ENCODE assay signal across 8 cellular contexts in genomic region chr17:3002538-3003301, GRCh38.
A peak's percentile ranks its signal among the peaks of the same experiment; 100 is the strongest.
DNase-seq lines count a peak whose midpoint lies in the region; ATAC-seq and TF ChIP-seq lines count a peak whose summit lies in the region.

No MANE protein-coding gene starts in this region.

- POLR2A ChIA-PET in IMR-90 (lab: Charles Lee; ENCODE audit: unreplicated experiment): no interaction called here

- H3K36me3 ChIP-seq in IMR-90 (ENCODE audit: control insufficient read depth, insufficient read depth, low read length): no peaks in the 10 kb centered on the region
- peaks cover 16% of the 10 kb centered on the region for H3K36me3 ChIP-seq in GM23338 (ENCODE audit: insufficient read depth)

- H4K20me1 ChIP-seq in IMR-90 (ENCODE audit: insufficient read depth, low read length) (no peaks in the 10 kb centered on the region), GM23338 (replicated peaks; ENCODE audit: insufficient read depth) (no peaks in the 10 kb centered on the region)

- no peaks in the 10 kb centered on the region for H3K9me2 ChIP-seq in GM23338 (ENCODE audit: insufficient read depth)

- peaks cover 4 to 12% of the 10 kb centered on the region in 2 experiments; a peak in 2 of 4 replicates for H3K79me1 ChIP-seq in IMR-90 (ENCODE audit: low read depth in 1 of 2, low read length in 2 of 2)

- H2BK20ac ChIP-seq in IMR-90 (ENCODE audit: low read depth, low read length): peak overlapping the region; percentile 12; the same call in 1 of the 2 replicates

- peak overlapping the region; percentile 4 for H2AK9ac ChIP-seq in IMR-90 (replicated peaks; ENCODE audit: low read depth, low read length, poor library complexity)

- peaks cover 17% of the 10 kb centered on the region for H3K9me1 ChIP-seq in IMR-90 (ENCODE audit: insufficient read depth, low read length)

- peaks cover 8% of the 10 kb centered on the region for H3K27me3 Mint-ChIP-seq in GM23338 (ENCODE audit: insufficient read depth, low read depth, poor library complexity)

- 87% methylated on average over 7 of the region's 14 CpGs; no CpG with 5 or more reads in 1 of the 2 experiments for WGBS in IMR-90 (ENCODE audit: extremely low coverage in 2 of 2, insufficient read length in 1 of 2), 2 experiments

- BruUV-seq in IMR-90 (replicated peaks; lab: Mats Ljungman, UMichigan): no TSS peak

- no peaks in the 10 kb centered on the region for H3K9me3 Mint-ChIP-seq in GM23338
- no peaks in the 10 kb centered on the region for H3K9me3 Mint-ChIP-seq in activated naive CD4-positive, alpha-beta T cell treated with anti-CD3 and anti-CD28 coated beads, Interleukin-2, amount 50 U/mL, for 72 hours

- in situ Hi-C loops in GM13976 (cut with MboI; ENCODE audit: low sequenced_read_pairs, unreplicated experiment): no loop called here
- in situ Hi-C loops in IMR-90 (cut with MboI; ENCODE audit: low sequenced_read_pairs): no loop called here

- H4K5ac ChIP-seq in IMR-90 (ENCODE audit: low read depth, low read length): peak overlapping the region; percentile 76; the same call in 1 of the 2 replicates

- H2BK5ac ChIP-seq in IMR-90 (ENCODE audit: low read depth, low read length, poor library complexity, severe bottlenecking): peak overlapping the region; percentile 50

- H4K91ac ChIP-seq in IMR-90 (ENCODE audit: insufficient read depth, low read depth, low read length): peak overlapping the region; percentile 19; the same call in 1 of the 2 replicates

- H3K27ac Mint-ChIP-seq in GM23338: no peak overlapping the region
- H3K27ac Mint-ChIP-seq in activated naive CD4-positive, alpha-beta T cell treated with anti-CD3 and anti-CD28 coated beads, Interleukin-2, amount 50 U/mL, for 72 hours: no peak overlapping the region

- H3K4me1 ChIP-seq in IMR-90 (ENCODE audit: control insufficient read depth, insufficient read depth, low read length): peaks cover 22% of the 10 kb centered on the region
- H3K4me1 ChIP-seq in GM23338 (ENCODE audit: insufficient read depth): no peaks in the 10 kb centered on the region

- no peak for TF ChIP-seq RAD21 in IMR-90 (IDR thresholded peaks at IDR 0.05; ENCODE audit: low read length)

- no peak overlapping the region for H3K4me3 Mint-ChIP-seq in GM23338

- H3K27ac ChIP-seq in IMR-90 (ENCODE audit: insufficient read depth, low read length) (no peak overlapping the region), temporal lobe (ENCODE audit: low read depth, low read length) (peak overlapping the region; percentile 86), GM23338 (ENCODE audit: low read depth) (no peak overlapping the region)

- no peaks in the 10 kb centered on the region; the same call in 1 of the 2 replicates for H3K9me3 ChIP-seq in IMR-90 (ENCODE audit: control insufficient read depth, insufficient read depth, low read length)

- ATAC-seq in GM21447 (IDR thresholded peaks at IDR 0.05; ENCODE audit: unreplicated experiment) (peak; percentile 74), IMR-90 (ENCODE audit: low read depth) (no peak), GM23338 (no peak)
- no peak for ATAC-seq in activated naive CD4-positive, alpha-beta T cell treated with anti-CD3 and anti-CD28 coated beads, Interleukin-2, amount 50 U/mL, for 72 hours

- DNase-seq in GM13976 (ENCODE audit: low spot score) (peak; percentile 74), IMR-90 (no peak), dermis blood vessel endothelial cell (peak; percentile 21), GM23338 (ENCODE audit: low spot score) (no peak), activated gamma-delta T cell (lab: John Stamatoyannopoulos, UW) (no peak)
- no peak for DNase-seq in activated naive CD4-positive, alpha-beta T cell treated with anti-CD3 and anti-CD28 coated beads, Interleukin-2, amount 50 U/mL, for 72 hours (ENCODE audit: low spot score in 2 of 2)

- no peak overlapping the region for H3K9ac ChIP-seq in IMR-90 (ENCODE audit: low read depth, low read length)

- H3K36me3 Mint-ChIP-seq in GM23338 (ENCODE audit: low read depth): peaks cover 40% of the 10 kb centered on the region
- H3K36me3 Mint-ChIP-seq in activated naive CD4-positive, alpha-beta T cell treated with anti-CD3 and anti-CD28 coated beads, Interleukin-2, amount 50 U/mL, for 72 hours: no peaks in the 10 kb centered on the region

- 0 out of 3 replicates have a peak overlapping the region, but pooled peaks have one; percentile 13 for H2BK15ac ChIP-seq in IMR-90 (ENCODE audit: low read depth, low read length)

- H2AFZ ChIP-seq in IMR-90 (replicated peaks; ENCODE audit: low read length, poor library complexity): no peak overlapping the region
- H2AFZ ChIP-seq in GM23338: no peak overlapping the region

- H3K79me2 ChIP-seq in GM23338 (replicated peaks; ENCODE audit: insufficient read depth): no peaks in the 10 kb centered on the region

- H2AK5ac ChIP-seq in IMR-90 (ENCODE audit: low read depth, low read length): peak overlapping the region; percentile 70; the same call in 1 of the 2 replicates

- no peak for TF ChIP-seq CTCF in GM13976 (IDR thresholded peaks at IDR 0.05; ENCODE audit: borderline replicate concordance, control extremely low read depth, extremely low read depth, insufficient read depth, missing control alignments)
- no peak for TF ChIP-seq CTCF in IMR-90 (conservative IDR thresholded peaks at IDR 0.05; ENCODE audit: low read depth, low read length)
- no peak for TF ChIP-seq CTCF in GM23338 (conservative IDR thresholded peaks at IDR 0.05; ENCODE audit: low read depth in 2 of 2)

- H3K18ac ChIP-seq in IMR-90 (ENCODE audit: low read depth, low read length): peak overlapping the region; percentile 21; the same call in 1 of the 2 replicates

- H2BK120ac ChIP-seq in IMR-90 (ENCODE audit: low read depth, low read length): peak overlapping the region; percentile 84

- H4K8ac ChIP-seq in IMR-90 (ENCODE audit: low read depth in 2 of 2, low read length in 2 of 2): no peak overlapping the region; a peak in 1 of 4 replicates

- CTCF ChIA-PET in IMR-90 (lab: Yijun Ruan, JAX): no interaction called here

- no peaks in the 10 kb centered on the region for H3K4me1 Mint-ChIP-seq in GM23338

- dilution Hi-C loops in IMR-90 (cut with HindIII; ENCODE audit: low sequenced_read_pairs, unreplicated experiment): no loop called here

- no peaks in the 10 kb centered on the region for H3F3A ChIP-seq in GM23338 (replicated peaks; ENCODE audit: low read depth)

- no peak overlapping the region for H3K4me3 ChIP-seq in IMR-90 (ENCODE audit: insufficient read depth, low read depth, low read length)
- no peak overlapping the region for H3K4me3 ChIP-seq in GM23338

- no peak overlapping the region for H3K14ac ChIP-seq in IMR-90 (replicated peaks; ENCODE audit: low read depth, low read length)

- H3K23ac ChIP-seq in IMR-90 (ENCODE audit: low read depth, low read length): no peak overlapping the region

- TF ChIP-seq POLR2A in IMR-90 (IDR thresholded peaks at IDR 0.05; ENCODE audit: low read depth, low read length): no peak

- peak overlapping the region; percentile 40; the same call in 1 of the 2 replicates for H3K4ac ChIP-seq in IMR-90 (ENCODE audit: low read depth, low read length)

- intact Hi-C loops in IMR-90 (cut with micrococcal nuclease): loop anchor here (5.0 kb wide), 1 partner anchor 150 kb away; no protein-coding TSS in a partner anchor

- no peak overlapping the region for H3K56ac ChIP-seq in IMR-90 (ENCODE audit: extremely low read depth, insufficient read depth, low read length)

- no peak overlapping the region for H3K4me2 ChIP-seq in IMR-90 (ENCODE audit: low read depth, low read length)
- no peak overlapping the region for H3K4me2 ChIP-seq in GM23338

- H3K27me3 ChIP-seq in IMR-90 (ENCODE audit: control insufficient read depth, insufficient read depth, low read length): no peaks in the 10 kb centered on the region
- no peaks in the 10 kb centered on the region for H3K27me3 ChIP-seq in GM23338 (ENCODE audit: insufficient read depth)

TF ChIP-seq in IMR-90, 13 proteins besides CTCF, POLR2A, EP300 and RAD21 (continues in another document):
- no peak for TF ChIP-seq CHD1 (IDR thresholded peaks at IDR 0.05; ENCODE audit: low read depth, low read length)
- no peak for TF ChIP-seq SMC3 (IDR thresholded peaks at IDR 0.05; ENCODE audit: low read depth, low read length)
- no peak for TF ChIP-seq MXI1 (IDR thresholded peaks at IDR 0.05; ENCODE audit: borderline replicate concordance, low read depth, low read length)
- TF ChIP-seq USF2 (IDR thresholded peaks at IDR 0.05; ENCODE audit: low read depth, low read length): no peak
- TF ChIP-seq RFX5 (IDR thresholded peaks at IDR 0.05; ENCODE audit: low read depth, low read length): no peak
- no peak for TF ChIP-seq BHLHE40 (IDR thresholded peaks at IDR 0.05; ENCODE audit: low read depth, low read length)

TF ChIP-seq in GM23338, 12 proteins besides CTCF, POLR2A, EP300 and RAD21 (continues in another document):
- TF ChIP-seq POLR2AphosphoS5 (IDR thresholded peaks at IDR 0.05; ENCODE audit: low read depth): no peak
- TF ChIP-seq REST (IDR thresholded peaks at IDR 0.05; ENCODE audit: unreplicated experiment): no peak
- TF ChIP-seq JUNB (IDR thresholded peaks at IDR 0.05; ENCODE audit: unreplicated experiment): no peak
- no peak for TF ChIP-seq ZNF114 (CRISPR knock-in tag; IDR thresholded peaks at IDR 0.05)

Comparison
In these comparisons a context has a peak if more than half of its experiments do, and no peak if none do; other contexts are left out.
1. DNase-seq: peak in GM13976 (single experiment) and dermis blood vessel endothelial cell (single experiment); none in IMR-90 (single experiment), GM23338 (single experiment), activated naive CD4-positive, alpha-beta T cell treated with anti-CD3 and anti-CD28 coated beads, Interleukin-2, amount 50 U/mL, for 72 hours (0 of 2) and activated gamma-delta T cell (single experiment).